Comparison of ENCODE assay signal across 8 cellular contexts in the genomic region with DNA sequence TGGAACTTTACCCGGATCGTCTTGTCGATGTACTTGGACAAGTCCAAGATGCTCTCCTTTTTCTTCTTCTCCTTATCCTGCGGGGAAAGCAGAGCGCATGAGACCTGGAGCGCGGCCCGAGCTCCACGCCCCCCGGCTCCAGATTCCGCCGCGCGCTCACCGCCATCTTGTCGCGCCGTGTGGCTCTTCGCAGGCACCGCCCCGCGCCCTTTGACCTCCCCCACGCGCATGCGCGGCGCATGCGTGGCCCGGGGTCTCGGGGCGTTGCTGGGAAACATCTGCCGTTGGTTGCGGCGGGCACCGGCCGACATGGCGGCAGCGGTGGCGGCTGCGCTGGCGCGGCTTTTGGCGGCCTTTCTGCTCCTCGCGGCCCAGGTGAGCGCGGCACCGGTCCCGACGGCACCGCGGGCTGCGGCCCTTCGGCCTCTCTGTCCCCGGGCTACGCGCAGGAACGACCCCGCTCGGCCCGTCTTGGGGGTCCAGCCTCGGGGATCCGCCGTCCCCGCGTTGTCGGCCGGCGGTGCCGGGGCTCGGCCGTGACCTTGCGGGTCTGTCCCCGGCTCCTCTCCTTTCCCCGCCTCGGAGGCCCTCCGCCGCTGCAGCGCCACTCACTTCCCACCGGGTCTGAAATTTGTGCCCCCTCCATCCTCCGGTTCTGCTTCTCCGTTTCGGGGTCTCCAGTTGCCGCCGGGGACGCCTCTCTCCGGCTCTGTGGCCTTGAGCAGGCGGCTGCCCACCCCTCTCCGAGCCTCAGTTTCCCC. TPM values are rescaled to one million over a fixed set of nuclear protein-coding genes. Genes with fewer than 3 reads are reported as not detected.
DNase-seq lines count a peak whose midpoint lies in the region; ATAC-seq and TF ChIP-seq lines count a peak whose summit lies in the region.

Gene LSM7, minus strand, starts transcription at position 186 of the 761 bp plus-strand sequence. Its CDS starts 20 bp downstream, at position 166.
Gene SPPL2B, plus strand, starts transcription at position 284 of the 761 bp plus-strand sequence. Its CDS starts 26 bp downstream, at position 310.

- TF ChIP-seq CTCF in coronary artery (IDR thresholded peaks at IDR 0.05), result no peak

- H3K9me3 Mint-ChIP-seq in activated CD4-positive, alpha-beta T cell treated with anti-CD3 and anti-CD28 coated beads, Interleukin-2, amount 10 ng/mL, durations not matched to agents 24 days and 14 days, result no peaks in the 10 kb centered on the region

- H3K27ac ChIP-seq in coronary artery, result peak within 1 kb of the TSS; percentile 58 to 83

- H3K36me3 Mint-ChIP-seq in activated CD4-positive, alpha-beta T cell treated with anti-CD3 and anti-CD28 coated beads, Interleukin-2, amount 10 ng/mL, durations not matched to agents 24 days and 14 days (ENCODE audit: low read depth), result peaks cover 31% of the 10 kb centered on the region

- ATAC-seq in GM18858 (IDR thresholded peaks at IDR 0.05; ENCODE audit: unreplicated experiment) (peak; percentile 48), HG03342 (IDR thresholded peaks at IDR 0.05; ENCODE audit: unreplicated experiment) (peak; percentile 57)

- intact Hi-C loops in activated CD4-positive, alpha-beta T cell treated with anti-CD3 and anti-CD28 coated beads, Interleukin-2, amount 10 ng/mL, durations not matched to agents 24 days and 14 days (cut with micrococcal nuclease), result loop anchor here (2.0 to 5.0 kb wide), 3 partner anchors 41 to 178 kb away; partner anchors contain the start of gene AP3D1

- H3K4me1 Mint-ChIP-seq in activated CD4-positive, alpha-beta T cell treated with anti-CD3 and anti-CD28 coated beads, Interleukin-2, amount 10 ng/mL, durations not matched to agents 24 days and 14 days, result peaks cover 51% of the 10 kb centered on the region

- H3K4me3 ChIP-seq in coronary artery, result peak within 1 kb of the TSS; percentile 97

- peak within 1 kb of the TSS; percentile 97 for H3K27ac Mint-ChIP-seq in activated CD4-positive, alpha-beta T cell treated with anti-CD3 and anti-CD28 coated beads, Interleukin-2, amount 10 ng/mL, durations not matched to agents 24 days and 14 days

- no peaks in the 10 kb centered on the region for H3K27me3 Mint-ChIP-seq in activated CD4-positive, alpha-beta T cell treated with anti-CD3 and anti-CD28 coated beads, Interleukin-2, amount 10 ng/mL, durations not matched to agents 24 days and 14 days

- DNase-seq in A172 (ENCODE audit: low spot score), result peak; percentile 79
- DNase-seq in NCI-H526 treated with DMSO at 0.1 percent for 48 hours (lab: John Stamatoyannopoulos, UW), result peak; percentile 56
- DNase-seq in activated CD4-positive, alpha-beta T cell treated with anti-CD3 and anti-CD28 coated beads, Interleukin-2, amount 10 ng/mL, durations not matched to agents 24 days and 14 days, result peak; percentile 98
- peak; percentile 88 for DNase-seq in coronary artery (ENCODE audit: low spot score)
- DNase-seq in left kidney (ENCODE audit: low read depth, low spot score), result peak; percentile 97
- peak; percentile 88 to 90 for DNase-seq in stimulated activated CD4-positive, alpha-beta T cell treated with anti-CD3 and anti-CD28 coated beads, Interleukin-1b, Interleukin-23, amount 100 ng/mL, for 4 hours (ENCODE audit: low read depth in 2 of 2)

- peak within 1 kb of the TSS; percentile 95 for H3K4me3 Mint-ChIP-seq in activated CD4-positive, alpha-beta T cell treated with anti-CD3 and anti-CD28 coated beads, Interleukin-2, amount 10 ng/mL, durations not matched to agents 24 days and 14 days

RNA-seq across cellular contexts. Expression of gene LSM7, which starts in this region (rescaled TPM):
- total RNA-seq in A172 (2014; rRNA removed; shearing (Covaris generic)), result 493 and 592 TPM in 2 replicates
- 190 and 192 TPM in 2 replicates for total RNA-seq in activated CD4-positive, alpha-beta T cell treated with anti-CD3 and anti-CD28 coated beads, Interleukin-2, amount 10 ng/mL, durations not matched to agents 24 days and 14 days

RNA-seq across cellular contexts. Expression of gene SPPL2B, which starts in this region (rescaled TPM):
- total RNA-seq in A172 (2014; rRNA removed; shearing (Covaris generic)), result 51.9 and 60.7 TPM in 2 replicates
- total RNA-seq in activated CD4-positive, alpha-beta T cell treated with anti-CD3 and anti-CD28 coated beads, Interleukin-2, amount 10 ng/mL, durations not matched to agents 24 days and 14 days, result 69.7 and 69.8 TPM in 2 replicates

Comparison
In these comparisons a context has a peak if more than half of its experiments do, and no peak if none do; other contexts are left out.
1. Peak in every context shown above with its lines: DNase-seq, ATAC-seq, H3K4me3 ChIP-seq and H3K27ac ChIP-seq.